Comparison of ENCODE assay signal across 17 cellular contexts in the genomic region with DNA sequence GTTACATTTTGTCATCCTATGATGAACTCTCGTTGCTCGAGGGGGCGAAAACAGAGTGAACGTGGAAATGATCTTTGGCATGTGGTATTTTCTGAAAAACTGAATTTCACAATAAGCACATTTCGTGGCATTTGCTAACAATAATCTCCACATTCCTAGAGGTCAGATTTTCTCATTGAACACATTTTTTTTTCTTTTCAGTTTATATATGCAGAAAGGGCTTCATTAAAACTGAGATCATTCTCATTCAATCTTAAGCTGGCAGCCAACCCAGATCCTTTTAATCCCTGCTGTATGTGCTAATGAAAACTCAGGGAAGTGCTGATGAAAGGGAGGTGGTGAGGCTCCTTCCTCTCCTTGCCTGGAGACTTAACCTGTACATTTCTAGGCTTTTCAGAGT. TPM values are rescaled to one million over a fixed set of nuclear protein-coding genes. Genes with fewer than 3 reads are reported as not detected.
A peak's percentile ranks its signal among the peaks of the same experiment; 100 is the strongest.
DNase-seq lines count a peak whose midpoint lies in the region; ATAC-seq and TF ChIP-seq lines count a peak whose summit lies in the region.
"Had no signal": no experiment of that assay in that cellular context is flagged by ENCODE, and none has a peak within 500 bp of the region (broad histone marks: within the 10 kb centered on the region; RNA-seq: fewer than 3 reads in every experiment).

No MANE protein-coding gene starts in this region.

- H3K27ac ChIP-seq in breast epithelium (no peak overlapping the region), heart right ventricle (no peak overlapping the region), vagina (no peak overlapping the region), transverse colon (no peak overlapping the region)
- H3K27ac ChIP-seq: gastroesophageal sphincter, tibial nerve had no signal

- DNase-seq in MCF 10A (ENCODE audit: unreplicated experiment) (peak; percentile 26), breast epithelium (ENCODE audit: low spot score in 2 of 2) (no peak), fibroblast of pulmonary artery (ENCODE audit: low read depth) (peak; percentile 70), heart right ventricle (no peak), vagina (ENCODE audit: extremely low spot score in 2 of 2) (no peak), transverse colon (no peak), activated gamma-delta T cell treated with Interleukin-2 at 50 U/mL for 16 hours (no peak)
- no peak for DNase-seq in activated T-helper 1 cell treated with anti-CD3 and anti-CD28 coated beads, Interleukin-12 subunit alpha, Interleukin-12 subunit beta, Interleukin-2, Interleukin-4 antibody, amounts not matched to agents 30 ng/mL and 10 ng/mL and 1 ng/mL, durations not matched to agents 14 hours and 24 hours and 36 hours (ENCODE audit: low spot score)
- DNase-seq: activated CD4-positive, CD25-positive, alpha-beta regulatory T cell treated with anti-CD3 and anti-CD28 coated beads, Interleukin-2, amount 50 U/mL, for 72 hours; activated naive CD4-positive, alpha-beta T cell treated with anti-CD3 and anti-CD28 coated beads for 36 hours; caudate nucleus; effector CD8-positive, alpha-beta T cell; NCI-H1436 treated with DMSO at 0.1 percent for 48 hours had no signal

- CTCF ChIA-PET in MCF 10A (lab: Yijun Ruan, JAX): interaction anchor here (0.5 kb wide), 1 partner anchor 60 kb away, joined by 3 read pairs; no protein-coding TSS in a partner anchor

- no peaks in the 10 kb centered on the region for H3K27me3 ChIP-seq in breast epithelium
- H3K27me3 ChIP-seq in heart right ventricle: no peaks in the 10 kb centered on the region
- H3K27me3 ChIP-seq in vagina: no peaks in the 10 kb centered on the region
- H3K27me3 ChIP-seq in transverse colon: no peaks in the 10 kb centered on the region
- H3K27me3 ChIP-seq: gastroesophageal sphincter, tibial nerve had no signal

- BruUV-seq in MCF 10A (replicated peaks; lab: Mats Ljungman, UMichigan): no TSS peak

- H3K4me3 Mint-ChIP-seq in MCF 10A (ENCODE audit: unreplicated experiment): no peak overlapping the region
- H3K4me3 Mint-ChIP-seq in activated T-helper 1 cell treated with anti-CD3 and anti-CD28 coated beads, Interleukin-12 subunit alpha, Interleukin-12 subunit beta, Interleukin-2, Interleukin-4 antibody, amounts not matched to agents 30 ng/mL and 10 ng/mL and 1 ng/mL, durations not matched to agents 14 hours and 24 hours and 36 hours: no peak overlapping the region
- H3K4me3 Mint-ChIP-seq: activated naive CD4-positive, alpha-beta T cell treated with anti-CD3 and anti-CD28 coated beads for 36 hours; stimulated activated effector memory CD8-positive, alpha-beta T cell treated with anti-CD3 and anti-CD28 coated beads, Interleukin-12 subunit alpha, Interleukin-12 subunit beta, amount 100 ng/mL, for 72 hours had no signal

- peaks cover 10% of the 10 kb centered on the region for H3K36me3 Mint-ChIP-seq in MCF 10A (ENCODE audit: insufficient read depth, unreplicated experiment)
- H3K36me3 Mint-ChIP-seq in activated T-helper 1 cell treated with anti-CD3 and anti-CD28 coated beads, Interleukin-12 subunit alpha, Interleukin-12 subunit beta, Interleukin-2, Interleukin-4 antibody, amounts not matched to agents 30 ng/mL and 10 ng/mL and 1 ng/mL, durations not matched to agents 14 hours and 24 hours and 36 hours (ENCODE audit: low read depth): peaks cover 11% of the 10 kb centered on the region

- H3K9me3 ChIP-seq in breast epithelium (no peaks in the 10 kb centered on the region), heart right ventricle (no peaks in the 10 kb centered on the region), vagina (no peaks in the 10 kb centered on the region), transverse colon (no peaks in the 10 kb centered on the region)
- H3K9me3 ChIP-seq: A549, gastroesophageal sphincter, tibial nerve had no signal

- 83 to 89% methylated on average over 5 of the region's 5 CpGs for WGBS in heart right ventricle, 2 donors
- 80 to 89% methylated on average over 4 to 5 of the region's 5 CpGs for WGBS in transverse colon (ENCODE audit: low coverage in 1 of 2), 2 donors

- H3K4me3 ChIP-seq in breast epithelium (no peak overlapping the region), fibroblast of pulmonary artery (replicated peaks; ENCODE audit: low read depth, low read length) (no peak overlapping the region), heart right ventricle (no peak overlapping the region), vagina (no peak overlapping the region), transverse colon (no peak overlapping the region)
- H3K4me3 ChIP-seq: A549, gastroesophageal sphincter, tibial nerve had no signal

- POLR2A ChIA-PET in MCF 10A (lab: Yijun Ruan, JAX): no interaction called here

- TF ChIP-seq EP300 in transverse colon (IDR thresholded peaks at IDR 0.05; ENCODE audit: low read depth): no peak

- ATAC-seq in heart right ventricle: no peak
- ATAC-seq: A549; gastroesophageal sphincter; stimulated activated effector memory CD8-positive, alpha-beta T cell treated with anti-CD3 and anti-CD28 coated beads, Interleukin-12 subunit alpha, Interleukin-12 subunit beta, amount 100 ng/mL, for 72 hours had no signal

- H3K4me1 ChIP-seq in breast epithelium: no peaks in the 10 kb centered on the region
- peaks cover 0 to 5% (median 0%) of the 10 kb centered on the region in 9 donors for H3K4me1 ChIP-seq in heart right ventricle
- peaks cover 28% of the 10 kb centered on the region for H3K4me1 ChIP-seq in vagina
- H3K4me1 ChIP-seq in transverse colon: peaks cover 0 to 39% (median 20%) of the 10 kb centered on the region in 4 donors

- intact Hi-C loops in MCF 10A (cut with micrococcal nuclease) (no loop called here), breast epithelium (cut with DNase I; ENCODE audit: low total_unique reads) (no loop called here), heart right ventricle (cut with DNase I) (no loop called here), vagina (cut with DNase I) (no loop called here), transverse colon (cut with DNase I; ENCODE audit: low total_unique reads) (no loop called here)
- intact Hi-C loops in activated T-helper 1 cell treated with anti-CD3 and anti-CD28 coated beads, Interleukin-12 subunit alpha, Interleukin-12 subunit beta, Interleukin-2, Interleukin-4 antibody, amounts not matched to agents 30 ng/mL and 10 ng/mL and 1 ng/mL, durations not matched to agents 14 hours and 24 hours and 36 hours (cut with micrococcal nuclease): no loop called here

- H3K9me3 Mint-ChIP-seq in MCF 10A (ENCODE audit: unreplicated experiment): no peaks in the 10 kb centered on the region
- H3K9me3 Mint-ChIP-seq in activated T-helper 1 cell treated with anti-CD3 and anti-CD28 coated beads, Interleukin-12 subunit alpha, Interleukin-12 subunit beta, Interleukin-2, Interleukin-4 antibody, amounts not matched to agents 30 ng/mL and 10 ng/mL and 1 ng/mL, durations not matched to agents 14 hours and 24 hours and 36 hours: no peaks in the 10 kb centered on the region
- H3K9me3 Mint-ChIP-seq: activated naive CD4-positive, alpha-beta T cell treated with anti-CD3 and anti-CD28 coated beads for 36 hours; stimulated activated effector memory CD8-positive, alpha-beta T cell treated with anti-CD3 and anti-CD28 coated beads, Interleukin-12 subunit alpha, Interleukin-12 subunit beta, amount 100 ng/mL, for 72 hours had no signal

- no peak overlapping the region for H3K27ac Mint-ChIP-seq in MCF 10A (ENCODE audit: low read depth, unreplicated experiment)
- peak overlapping the region; percentile 5 for H3K27ac Mint-ChIP-seq in activated T-helper 1 cell treated with anti-CD3 and anti-CD28 coated beads, Interleukin-12 subunit alpha, Interleukin-12 subunit beta, Interleukin-2, Interleukin-4 antibody, amounts not matched to agents 30 ng/mL and 10 ng/mL and 1 ng/mL, durations not matched to agents 14 hours and 24 hours and 36 hours
- H3K27ac Mint-ChIP-seq: activated naive CD4-positive, alpha-beta T cell treated with anti-CD3 and anti-CD28 coated beads for 36 hours; stimulated activated effector memory CD8-positive, alpha-beta T cell treated with anti-CD3 and anti-CD28 coated beads, Interleukin-12 subunit alpha, Interleukin-12 subunit beta, amount 100 ng/mL, for 72 hours had no signal

- no peak for TF ChIP-seq CTCF in MCF 10A (IDR thresholded peaks at IDR 0.05; ENCODE audit: unreplicated experiment)
- TF ChIP-seq CTCF in breast epithelium (IDR thresholded peaks at IDR 0.05): no peak
- no peak for TF ChIP-seq CTCF in fibroblast of pulmonary artery (IDR thresholded peaks at IDR 0.05; ENCODE audit: low read length, missing control alignments)
- TF ChIP-seq CTCF in heart right ventricle (IDR thresholded peaks at IDR 0.05): no peak
- no peak for TF ChIP-seq CTCF in vagina (IDR thresholded peaks at IDR 0.05)
- no peak for TF ChIP-seq CTCF in transverse colon (IDR thresholded peaks at IDR 0.05)

- no peaks in the 10 kb centered on the region for H3K27me3 Mint-ChIP-seq in MCF 10A (ENCODE audit: insufficient read depth, unreplicated experiment)
- H3K27me3 Mint-ChIP-seq in activated T-helper 1 cell treated with anti-CD3 and anti-CD28 coated beads, Interleukin-12 subunit alpha, Interleukin-12 subunit beta, Interleukin-2, Interleukin-4 antibody, amounts not matched to agents 30 ng/mL and 10 ng/mL and 1 ng/mL, durations not matched to agents 14 hours and 24 hours and 36 hours (ENCODE audit: insufficient read depth): no peaks in the 10 kb centered on the region

- H3K36me3 ChIP-seq in breast epithelium (no peaks in the 10 kb centered on the region), heart right ventricle (no peaks in the 10 kb centered on the region), vagina (no peaks in the 10 kb centered on the region), transverse colon (no peaks in the 10 kb centered on the region)
- H3K36me3 ChIP-seq: gastroesophageal sphincter, tibial nerve had no signal

- in situ Hi-C loops in transverse colon (cut with MboI; ENCODE audit: low pct_ligation_motif_present in 1 of 4, low pct_unique_long_range_greater_than_20kb in 1 of 4, low sequenced_read_pairs in 3 of 4): no loop called here

- TF ChIP-seq POLR2A in breast epithelium (IDR thresholded peaks at IDR 0.05) (no peak), vagina (IDR thresholded peaks at IDR 0.05) (no peak), transverse colon (IDR thresholded peaks at IDR 0.05) (no peak)

- peaks cover 26% of the 10 kb centered on the region for H3K4me1 Mint-ChIP-seq in MCF 10A (ENCODE audit: insufficient read depth, unreplicated experiment)
- peaks cover 51% of the 10 kb centered on the region for H3K4me1 Mint-ChIP-seq in activated T-helper 1 cell treated with anti-CD3 and anti-CD28 coated beads, Interleukin-12 subunit alpha, Interleukin-12 subunit beta, Interleukin-2, Interleukin-4 antibody, amounts not matched to agents 30 ng/mL and 10 ng/mL and 1 ng/mL, durations not matched to agents 14 hours and 24 hours and 36 hours (ENCODE audit: low read depth)

RNA-seq across cellular contexts. Expression of gene PRKCA, which starts 52.6 kb away (rescaled TPM):
- total RNA-seq in MCF 10A (2022) (20.7 and 22.8 TPM in 2 replicates), breast epithelium (10 to 100 TPM in 1 of 3 donors, 1 to 10 TPM in 2; 5.1 to 10.5 (median 6.6) TPM), heart right ventricle (10 to 100 TPM in 7 of 10 donors, 1 to 10 TPM in 3; 4.5 to 27.6 (median 13.7) TPM), vagina (15.5 TPM), transverse colon (10 to 100 TPM; 16.1 to 49.7 (median 31.7) TPM)
- 155 and 157 TPM in 2 replicates for total RNA-seq in activated T-helper 1 cell treated with anti-CD3 and anti-CD28 coated beads, Interleukin-12 subunit alpha, Interleukin-12 subunit beta, Interleukin-2, Interleukin-4 antibody, amounts not matched to agents 30 ng/mL and 10 ng/mL and 1 ng/mL, durations not matched to agents 14 hours and 24 hours and 36 hours
- polyA plus RNA-seq in heart right ventricle: 1 to 10 TPM; 1.6 to 2.5 TPM

Comparison
In these comparisons a context has a peak if more than half of its experiments do, and no peak if none do; other contexts are left out.
1. DNase-seq: peak in MCF 10A (single experiment) and fibroblast of pulmonary artery (single experiment); none in breast epithelium (0 of 2), activated T-helper 1 cell treated with anti-CD3 and anti-CD28 coated beads, Interleukin-12 subunit alpha, Interleukin-12 subunit beta, Interleukin-2, Interleukin-4 antibody, amounts not matched to agents 30 ng/mL and 10 ng/mL and 1 ng/mL, durations not matched to agents 14 hours and 24 hours and 36 hours (single experiment), heart right ventricle (0 of 2), vagina (0 of 2), transverse colon (single experiment) and activated gamma-delta T cell treated with Interleukin-2 at 50 U/mL for 16 hours (single experiment).